Comparison of ENCODE assay signal across 18 cellular contexts in the genomic region with DNA sequence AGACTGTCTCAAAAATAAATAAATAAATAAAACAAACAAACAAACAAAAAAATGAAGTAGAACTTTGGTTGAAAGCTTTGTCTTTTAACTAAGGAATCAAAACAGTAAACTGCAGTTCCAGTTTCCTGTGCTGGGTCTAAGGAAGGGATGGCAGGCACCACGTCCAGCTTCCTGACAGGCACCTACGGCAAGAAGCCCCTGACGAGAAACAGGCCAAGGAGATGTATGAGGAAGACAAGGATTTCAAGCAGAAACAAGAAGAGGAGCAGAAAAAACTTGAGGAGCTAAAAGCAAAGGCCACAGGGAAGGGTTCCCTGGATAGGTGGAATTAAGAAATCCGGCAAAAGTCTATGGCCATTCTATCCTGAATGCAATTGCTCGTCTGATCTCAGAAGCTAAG.
"Had no signal": no experiment of that assay in that cellular context is flagged by ENCODE, and none has a peak within 500 bp of the region (broad histone marks: within the 10 kb centered on the region; RNA-seq: fewer than 3 reads in every experiment).

No MANE protein-coding gene starts in this region.

- H3K4me3 Mint-ChIP-seq: neural crest cell had no signal

- H3K9me3 Mint-ChIP-seq: naive thymus-derived CD8-positive, alpha-beta T cell; neural crest cell had no signal

- DNase-seq: erythroblast; heart left ventricle; hippocampal formation; kidney glomerular epithelial cell; mucosa of descending colon; naive thymus-derived CD8-positive, alpha-beta T cell; posterior cingulate gyrus; sigmoid colon; stimulated activated CD4-positive, alpha-beta T cell treated with anti-CD3 and anti-CD28 coated beads, Interleukin-2, amount 100 ng/mL, for 24 hours; stimulated activated CD4-positive, alpha-beta T cell treated with anti-CD3 and anti-CD28 coated beads, Interleukin-4, amount 100 ng/mL, for 4 hours; stimulated activated naive CD4-positive, alpha-beta T cell; stomach; substantia nigra; transverse colon had no signal

- H3K27me3 Mint-ChIP-seq: naive thymus-derived CD8-positive, alpha-beta T cell had no signal

- H3K4me3 ChIP-seq: heart left ventricle, mucosa of descending colon, right atrium auricular region, sigmoid colon, skin epidermis, stomach, thoracic aorta, transverse colon had no signal

- ATAC-seq: heart left ventricle; mucosa of descending colon; naive thymus-derived CD8-positive, alpha-beta T cell had no signal
